ENCODE assay signal across 28 cellular contexts in the genomic region with DNA sequence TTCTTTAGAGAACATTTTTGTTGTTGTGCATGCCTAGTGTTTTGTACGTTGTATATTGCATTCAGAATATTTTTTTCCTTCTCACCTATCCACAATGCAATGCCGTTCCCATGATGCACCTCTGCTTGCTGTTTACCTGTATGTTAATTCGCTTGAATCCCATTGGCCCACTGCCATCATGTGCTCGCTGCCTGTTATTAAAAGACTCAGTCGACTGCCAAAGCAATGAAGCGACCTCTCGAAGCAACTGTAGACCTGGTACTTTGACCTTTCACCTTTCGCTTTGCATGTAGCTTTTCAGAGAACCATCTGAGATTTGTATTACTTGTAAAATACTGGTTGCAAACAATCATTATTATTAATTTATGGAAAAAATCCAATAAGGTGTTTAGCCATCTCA.
"Had no signal": no experiment of that assay in that cellular context is flagged by ENCODE, and none has a peak within 500 bp of the region (broad histone marks: within the 10 kb centered on the region; RNA-seq: fewer than 3 reads in every experiment).

No MANE protein-coding gene starts in this region.

- DNase-seq: activated B cell treated with CpG ODN at 0.5 μM for 24 hours; activated CD4-positive, alpha-beta memory T cell treated with anti-CD3 and anti-CD28 coated beads, Interleukin-2, amount 10 ng/mL, durations not matched to agents 7 days and 5 days; activated CD4-positive, alpha-beta T cell treated with anti-CD3 and anti-CD28 coated beads for 1 hour; activated CD4-positive, alpha-beta T cell treated with anti-CD3 and anti-CD28 coated beads, Interleukin-2, amount 10 ng/mL, durations not matched to agents 7 days and 5 days; activated gamma-delta T cell treated with Interleukin-2 at 50 U/mL for 16 hours; activated naive CD4-positive, alpha-beta T cell treated with anti-CD3 and anti-CD28 coated beads, Interleukin-2, amount 10 ng/mL, durations not matched to agents 7 days and 5 days; activated naive CD8-positive, alpha-beta T cell treated with anti-CD3 and anti-CD28 coated beads for 36 hours; activated T-cell treated with anti-CD3 and anti-CD28 coated beads for 4 hours; activated T-cell treated with anti-CD3 and anti-CD28 coated beads, Interleukin-2, amount 50 U/mL, for 48 hours; anterior cingulate cortex; MG63; MV-4-11; NCI-H1092 treated with DMSO at 0.1 percent for 48 hours; NCI-H1417 treated with DMSO at 0.1 percent for 48 hours; NCI-H1694 treated with DMSO at 0.1 percent for 48 hours; NCI-H2029 treated with DMSO at 0.1 percent for 48 hours; NCI-H345; NCI-H510A treated with DMSO at 0.1 percent for 48 hours; NCI-H69; NK-92 treated with Interleukin-12 subunit alpha and Interleukin-12 subunit beta, amount 100 ng/mL, for 24 hours; OCI-M1; Peyer's patch; Right ventricle myocardium superior; SJCRH30; T-helper 17 cell; T-helper 9 cell had no signal

- H3K36me3 Mint-ChIP-seq: activated naive CD4-positive, alpha-beta T cell treated with anti-CD3 and anti-CD28 coated beads, Interleukin-2, amount 10 ng/mL, durations not matched to agents 7 days and 5 days had no signal

- H3K27ac Mint-ChIP-seq: activated B cell treated with CpG ODN at 0.5 μM for 24 hours; activated CD4-positive, alpha-beta memory T cell treated with anti-CD3 and anti-CD28 coated beads, Interleukin-2, amount 10 ng/mL, durations not matched to agents 7 days and 5 days; activated CD4-positive, alpha-beta T cell treated with anti-CD3 and anti-CD28 coated beads, Interleukin-2, amount 10 ng/mL, durations not matched to agents 7 days and 5 days; activated naive CD4-positive, alpha-beta T cell treated with anti-CD3 and anti-CD28 coated beads, Interleukin-2, amount 10 ng/mL, durations not matched to agents 7 days and 5 days; activated naive CD8-positive, alpha-beta T cell treated with anti-CD3 and anti-CD28 coated beads for 36 hours; activated T-helper 2 cell treated with anti-CD3 and anti-CD28 coated beads, Interferon-gamma antibody, Interleukin-2, Interleukin-4, amounts not matched to agents 10 μg/mL and 5 μg/mL and 100 μg/mL, durations not matched to agents 14 hours and 24 hours and 36 hours had no signal

- H3K27me3 Mint-ChIP-seq: activated B cell treated with CpG ODN at 0.5 μM for 24 hours; activated CD4-positive, alpha-beta memory T cell treated with anti-CD3 and anti-CD28 coated beads, Interleukin-2, amount 10 ng/mL, durations not matched to agents 7 days and 5 days; activated CD4-positive, alpha-beta T cell treated with anti-CD3 and anti-CD28 coated beads, Interleukin-2, amount 10 ng/mL, durations not matched to agents 7 days and 5 days; activated naive CD4-positive, alpha-beta T cell treated with anti-CD3 and anti-CD28 coated beads, Interleukin-2, amount 10 ng/mL, durations not matched to agents 7 days and 5 days; activated naive CD8-positive, alpha-beta T cell treated with anti-CD3 and anti-CD28 coated beads for 36 hours; T-helper 17 cell had no signal

- H3K9me3 ChIP-seq: MG63, Peyer's patch, SJCRH30 had no signal

- H3K9me3 Mint-ChIP-seq: activated B cell treated with CpG ODN at 0.5 μM for 24 hours; activated CD4-positive, alpha-beta memory T cell treated with anti-CD3 and anti-CD28 coated beads, Interleukin-2, amount 10 ng/mL, durations not matched to agents 7 days and 5 days; activated CD4-positive, alpha-beta T cell treated with anti-CD3 and anti-CD28 coated beads, Interleukin-2, amount 10 ng/mL, durations not matched to agents 7 days and 5 days; activated naive CD4-positive, alpha-beta T cell treated with anti-CD3 and anti-CD28 coated beads, Interleukin-2, amount 10 ng/mL, durations not matched to agents 7 days and 5 days; activated naive CD8-positive, alpha-beta T cell treated with anti-CD3 and anti-CD28 coated beads for 36 hours; activated T-helper 2 cell treated with anti-CD3 and anti-CD28 coated beads, Interferon-gamma antibody, Interleukin-2, Interleukin-4, amounts not matched to agents 10 μg/mL and 5 μg/mL and 100 μg/mL, durations not matched to agents 14 hours and 24 hours and 36 hours had no signal

- H3K4me1 ChIP-seq: Peyer's patch, SJCRH30 had no signal

- ATAC-seq: T-helper 17 cell had no signal

- H3K4me3 Mint-ChIP-seq: activated B cell treated with CpG ODN at 0.5 μM for 24 hours; activated CD4-positive, alpha-beta memory T cell treated with anti-CD3 and anti-CD28 coated beads, Interleukin-2, amount 10 ng/mL, durations not matched to agents 7 days and 5 days; activated CD4-positive, alpha-beta T cell treated with anti-CD3 and anti-CD28 coated beads, Interleukin-2, amount 10 ng/mL, durations not matched to agents 7 days and 5 days; activated naive CD4-positive, alpha-beta T cell treated with anti-CD3 and anti-CD28 coated beads, Interleukin-2, amount 10 ng/mL, durations not matched to agents 7 days and 5 days; activated naive CD8-positive, alpha-beta T cell treated with anti-CD3 and anti-CD28 coated beads for 36 hours; T-helper 17 cell had no signal

- H3K4me1 Mint-ChIP-seq: activated B cell treated with CpG ODN at 0.5 μM for 24 hours; activated CD4-positive, alpha-beta memory T cell treated with anti-CD3 and anti-CD28 coated beads, Interleukin-2, amount 10 ng/mL, durations not matched to agents 7 days and 5 days; activated CD4-positive, alpha-beta T cell treated with anti-CD3 and anti-CD28 coated beads, Interleukin-2, amount 10 ng/mL, durations not matched to agents 7 days and 5 days; activated naive CD4-positive, alpha-beta T cell treated with anti-CD3 and anti-CD28 coated beads, Interleukin-2, amount 10 ng/mL, durations not matched to agents 7 days and 5 days had no signal

- H3K27ac ChIP-seq: Peyer's patch, RWPE1, SJCRH30 had no signal

- H3K27me3 ChIP-seq: MG63, Peyer's patch, SJCRH30 had no signal

- H3K4me3 ChIP-seq: MG63, Peyer's patch, SJCRH30 had no signal
